ENCODE assay signal across 16 cellular contexts in genomic region chr4:73451404-73451803, GRCh38. TPM values are rescaled to one million over a fixed set of nuclear protein-coding genes. Genes with fewer than 3 reads are reported as not detected.
DNase-seq lines count a peak whose midpoint lies in the region; ATAC-seq, FAIRE-seq and TF ChIP-seq lines count a peak whose summit lies in the region.
"Had no signal": no experiment of that assay in that cellular context is flagged by ENCODE, and none has a peak within 500 bp of the region (broad histone marks: within the 10 kb centered on the region; RNA-seq: fewer than 3 reads in every experiment).

No MANE protein-coding gene starts in this region.

- H3K4me1 Mint-ChIP-seq in GM23338 (peaks cover 58% of the 10 kb centered on the region), astrocyte (ENCODE audit: low read depth, unreplicated experiment) (peaks cover 40% of the 10 kb centered on the region)
- H3K4me1 Mint-ChIP-seq: naive thymus-derived CD8-positive, alpha-beta T cell had no signal

- H3K36me3 ChIP-seq in GM23338 (ENCODE audit: insufficient read depth) (no peaks in the 10 kb centered on the region), astrocyte (ENCODE audit: insufficient read depth, low read length) (no peaks in the 10 kb centered on the region), right lobe of liver (no peaks in the 10 kb centered on the region), OCI-LY7 (ENCODE audit: insufficient read depth, low read length) (no peaks in the 10 kb centered on the region)

- no peak for TF ChIP-seq POLR2A in right lobe of liver (IDR thresholded peaks at IDR 0.05)

- peaks cover 9% of the 10 kb centered on the region for H3K27me3 Mint-ChIP-seq in GM23338 (ENCODE audit: insufficient read depth, low read depth, poor library complexity)
- no peaks in the 10 kb centered on the region for H3K27me3 Mint-ChIP-seq in astrocyte (ENCODE audit: low read depth, unreplicated experiment)

- intact Hi-C loops in right lobe of liver (cut with DNase I) = no loop called here
- intact Hi-C loops in OCI-LY7 (cut with micrococcal nuclease; ENCODE audit: unreplicated experiment) = no loop called here

- H3K9me3 ChIP-seq in astrocyte (ENCODE audit: insufficient read depth, low read depth, low read length) = no peaks in the 10 kb centered on the region
- no peaks in the 10 kb centered on the region for H3K9me3 ChIP-seq in right lobe of liver
- H3K9me3 ChIP-seq in OCI-LY7 (ENCODE audit: low read length) = no peaks in the 10 kb centered on the region
- H3K9me3 ChIP-seq: Caco-2 had no signal

- no peak overlapping the region for H2AFZ ChIP-seq in GM23338
- no peak overlapping the region for H2AFZ ChIP-seq in astrocyte (ENCODE audit: low read depth, low read length)
- no peak overlapping the region for H2AFZ ChIP-seq in OCI-LY7 (ENCODE audit: low read length)

- H3K4me2 ChIP-seq in GM23338 (peak overlapping the region; percentile 24), astrocyte (ENCODE audit: low read length) (peak overlapping the region; percentile 79), OCI-LY7 (ENCODE audit: low read length) (no peak overlapping the region)

- peaks cover 2% of the 10 kb centered on the region; the same call in 1 of the 2 replicates for H3K9me2 ChIP-seq in GM23338 (ENCODE audit: insufficient read depth)
- H3K9me2 ChIP-seq in OCI-LY7 (ENCODE audit: insufficient read depth, low read length) = no peaks in the 10 kb centered on the region

- POLR2A ChIA-PET in OCI-LY7 (lab: Charles Lee) = no interaction called here

- H3K4me1 ChIP-seq in GM23338 (ENCODE audit: insufficient read depth) (peaks cover 52% of the 10 kb centered on the region), astrocyte (ENCODE audit: insufficient read depth, low read length) (peaks cover 22% of the 10 kb centered on the region), right lobe of liver (peaks cover 0 to 53% (median 0%) of the 10 kb centered on the region in 4 donors), OCI-LY7 (ENCODE audit: insufficient read depth, low read length, poor library complexity, severe bottlenecking) (no peaks in the 10 kb centered on the region)

- H4K20me1 ChIP-seq in GM23338 (replicated peaks; ENCODE audit: insufficient read depth) (no peaks in the 10 kb centered on the region), astrocyte (ENCODE audit: insufficient read depth, low read length) (no peaks in the 10 kb centered on the region), OCI-LY7 (ENCODE audit: insufficient read depth, low read length) (no peaks in the 10 kb centered on the region)

- ATAC-seq in GM23338 (peak; percentile 77), right lobe of liver (peak; percentile 44 to 84 (median 70)), HG03159 (IDR thresholded peaks at IDR 0.05; ENCODE audit: unreplicated experiment) (no peak), HG03196 (IDR thresholded peaks at IDR 0.05; ENCODE audit: unreplicated experiment) (no peak)
- ATAC-seq: activated T-cell treated with anti-CD3 and anti-CD28 coated beads, Interleukin-2, amount 50 U/mL, for 4 hours; naive thymus-derived CD8-positive, alpha-beta T cell had no signal

- H3F3A ChIP-seq in GM23338 (replicated peaks; ENCODE audit: low read depth) = no peaks in the 10 kb centered on the region

- CTCF ChIA-PET in OCI-LY7 (lab: Charles Lee; ENCODE audit: unreplicated experiment) = no interaction called here

- H3K9me3 Mint-ChIP-seq in GM23338 = no peaks in the 10 kb centered on the region
- peaks cover 2% of the 10 kb centered on the region for H3K9me3 Mint-ChIP-seq in astrocyte (ENCODE audit: unreplicated experiment)
- H3K9me3 Mint-ChIP-seq: activated T-cell treated with anti-CD3 and anti-CD28 coated beads, Interleukin-2, amount 50 U/mL, for 4 hours; naive thymus-derived CD8-positive, alpha-beta T cell had no signal

- no TSS peak for BruUV-seq in OCI-LY7 (replicated peaks; lab: Mats Ljungman, UMichigan)

- H3K4me3 ChIP-seq in GM23338 (no peak overlapping the region), astrocyte (ENCODE audit: insufficient read depth, low read depth, low read length) (no peak overlapping the region), right lobe of liver (no peak overlapping the region), OCI-LY7 (ENCODE audit: low read depth, low read length, poor library complexity, severe bottlenecking) (no peak overlapping the region)

- H3K27me3 ChIP-seq in GM23338 (ENCODE audit: insufficient read depth) = no peaks in the 10 kb centered on the region
- H3K27me3 ChIP-seq in astrocyte (ENCODE audit: insufficient read depth, low read length) = no peaks in the 10 kb centered on the region
- H3K27me3 ChIP-seq in right lobe of liver = no peaks in the 10 kb centered on the region

- H3K36me3 Mint-ChIP-seq in GM23338 (ENCODE audit: low read depth) (peaks cover 4% of the 10 kb centered on the region; the same call in 1 of the 3 replicates), astrocyte (ENCODE audit: low read depth, unreplicated experiment) (no peaks in the 10 kb centered on the region)
- H3K36me3 Mint-ChIP-seq: naive thymus-derived CD8-positive, alpha-beta T cell had no signal

- H3K27ac Mint-ChIP-seq in GM23338 = no peak overlapping the region
- peak overlapping the region; percentile 97 for H3K27ac Mint-ChIP-seq in astrocyte (ENCODE audit: unreplicated experiment)
- H3K27ac Mint-ChIP-seq: naive thymus-derived CD8-positive, alpha-beta T cell had no signal

- no peak for FAIRE-seq in astrocyte (lab: Jason Lieb, UNC)

- H3K4me3 Mint-ChIP-seq in GM23338 (no peak overlapping the region), astrocyte (ENCODE audit: unreplicated experiment) (peak overlapping the region; percentile 17)
- H3K4me3 Mint-ChIP-seq: activated T-cell treated with anti-CD3 and anti-CD28 coated beads, Interleukin-2, amount 50 U/mL, for 4 hours; naive thymus-derived CD8-positive, alpha-beta T cell had no signal

- DNase-seq in GM23338 (ENCODE audit: low spot score) (peak; percentile 62), NCI-H146 treated with DMSO at 0.1 percent for 48 hours (lab: John Stamatoyannopoulos, UW; ENCODE audit: unreplicated experiment) (peak; percentile 98), astrocyte (ENCODE audit: low read depth) (peak; percentile 85), right lobe of liver (no peak), OCI-LY7 (ENCODE audit: low spot score) (no peak), ecto neural progenitor cell (ENCODE audit: low spot score) (no peak)
- DNase-seq: activated CD4-positive, CD25-positive, alpha-beta regulatory T cell; activated T-cell treated with anti-CD3 and anti-CD28 coated beads, Interleukin-2, amount 50 U/mL, for 4 hours; Caco-2; erythroblast; naive thymus-derived CD8-positive, alpha-beta T cell; NCI-H1048 had no signal

- H3K9ac ChIP-seq in astrocyte (ENCODE audit: low read length) = peak overlapping the region; percentile 69

- TF ChIP-seq CTCF in GM23338 (conservative IDR thresholded peaks at IDR 0.05; ENCODE audit: low read depth in 2 of 2) (no peak), astrocyte (IDR thresholded peaks at IDR 0.05; ENCODE audit: insufficient read depth, low read depth, low read length) (no peak), right lobe of liver (IDR thresholded peaks at IDR 0.05) (no peak), OCI-LY7 (conservative IDR thresholded peaks at IDR 0.05; ENCODE audit: low read length) (no peak)

- peak overlapping the region; percentile 50; the same call in 1 of the 2 replicates for H3K27ac ChIP-seq in GM23338 (ENCODE audit: low read depth)
- peak overlapping the region; percentile 97 for H3K27ac ChIP-seq in astrocyte (ENCODE audit: low read depth, low read length)
- H3K27ac ChIP-seq in right lobe of liver = no peak overlapping the region
- no peak overlapping the region for H3K27ac ChIP-seq in OCI-LY7 (ENCODE audit: low read depth, low read length, poor library complexity, severe bottlenecking)
- H3K27ac ChIP-seq: HL-60 had no signal

- H3K79me2 ChIP-seq in GM23338 (replicated peaks; ENCODE audit: insufficient read depth) = no peaks in the 10 kb centered on the region
- H3K79me2 ChIP-seq in astrocyte (ENCODE audit: insufficient read depth, low read length) = no peaks in the 10 kb centered on the region
- H3K79me2 ChIP-seq in OCI-LY7 (ENCODE audit: insufficient read depth, low read depth, low read length) = no peaks in the 10 kb centered on the region

- 48% methylated on average over 3 of the region's 3 CpGs for WGBS in right lobe of liver (ENCODE audit: insufficient coverage, low coverage, low lambda C conversion rate, missing lambda C conversion rate)

RNA-seq across cellular contexts. Expression of gene AFP, which starts 15.4 kb away (rescaled TPM):
- total RNA-seq in GM23338 (2014; rRNA removed; shearing (Covaris generic)) = 0.82 and 4.0 TPM in 2 replicates
- 17.1 and 17.3 TPM in 2 replicates for polyA plus RNA-seq in GM23338 (2016; fragmentation: Nextera tagmentation; extraction: Ambion mirVana)
- 8.6 and 11.3 TPM in 2 replicates for total RNA-seq in astrocyte
- 1 to 10 TPM in 4 of 6 experiments, under 1 TPM in 1, not detected in 1; 0.78 to 3.8 (median 3.4) TPM for total RNA-seq in right lobe of liver
- not detected in 2 replicates for total RNA-seq in OCI-LY7 (2014; rRNA removed; shearing (Covaris generic))
- not detected in 2 replicates for total RNA-seq in OCI-LY7 (2022)
- total RNA-seq: naive thymus-derived CD8-positive, alpha-beta T cell; Right ventricle myocardium inferior had no signal
- polyA plus RNA-seq: naive thymus-derived CD8-positive, alpha-beta T cell had no signal

RNA-seq across cellular contexts. Expression of gene AFM, which starts 30.1 kb away (rescaled TPM):
- not detected in 2 replicates for total RNA-seq in GM23338 (2014; rRNA removed; shearing (Covaris generic))
- not detected in 2 replicates for polyA plus RNA-seq in GM23338 (2016; fragmentation: Nextera tagmentation; extraction: Ambion mirVana)
- not detected in 2 replicates for total RNA-seq in astrocyte
- 100 to 1,000 TPM; 129 to 320 (median 169) TPM for total RNA-seq in right lobe of liver
- not detected in 2 replicates for total RNA-seq in OCI-LY7 (2014; rRNA removed; shearing (Covaris generic))
- total RNA-seq in OCI-LY7 (2022) = not detected in 2 replicates
- total RNA-seq: activated T-cell treated with anti-CD3 and anti-CD28 coated beads, Interleukin-2, amount 50 U/mL, for 4 hours; naive thymus-derived CD8-positive, alpha-beta T cell; Right ventricle myocardium inferior had no signal
- polyA plus RNA-seq: naive thymus-derived CD8-positive, alpha-beta T cell had no signal

RNA-seq across cellular contexts. Expression of gene ALB, which starts 47.3 kb away (rescaled TPM):
- total RNA-seq in GM23338 (2014; rRNA removed; shearing (Covaris generic)) = not detected in 2 replicates
- not detected in 2 replicates for polyA plus RNA-seq in GM23338 (2016; fragmentation: Nextera tagmentation; extraction: Ambion mirVana)
- total RNA-seq in astrocyte = 0.75 TPM in 1 of 2 replicates, not detected in the other
- over 10,000 TPM; 46,361 to 117,834 (median 75,397) TPM for total RNA-seq in right lobe of liver
- total RNA-seq in OCI-LY7 (2014; rRNA removed; shearing (Covaris generic)) = not detected in 2 replicates
- total RNA-seq in OCI-LY7 (2022) = not detected in 2 replicates
- total RNA-seq: Right ventricle myocardium inferior had no signal
- polyA plus RNA-seq: naive thymus-derived CD8-positive, alpha-beta T cell had no signal

Comparison
In these comparisons a context has a peak if more than half of its experiments do, and no peak if none do; other contexts are left out.
1. ATAC-seq: peak in GM23338 (single experiment) and right lobe of liver (4 of 4); none in HG03159 (single experiment) and HG03196 (single experiment).
2. DNase-seq: peak in GM23338 (single experiment), NCI-H146 treated with DMSO at 0.1 percent for 48 hours (single experiment) and astrocyte (single experiment); none in right lobe of liver (0 of 3), OCI-LY7 (single experiment) and ecto neural progenitor cell (single experiment).
3. H3K27ac ChIP-seq: peak in GM23338 (single experiment) and astrocyte (single experiment); none in right lobe of liver (0 of 3) and OCI-LY7 (single experiment).
4. RNA of gene AFM, which starts 30.1 kb away (total RNA-seq): 129 to 320 TPM in right lobe of liver; not detected in GM23338, not detected in astrocyte and not detected in OCI-LY7; every median in the first group is over 100 times any median in the second.
5. RNA of gene ALB, which starts 47.3 kb away (total RNA-seq): 46,361 to 117,834 TPM in right lobe of liver; 0.75 TPM in astrocyte, not detected in GM23338 and not detected in OCI-LY7; every median in the first group is over 1,000 times any median in the second.